In the genomic region with DNA sequence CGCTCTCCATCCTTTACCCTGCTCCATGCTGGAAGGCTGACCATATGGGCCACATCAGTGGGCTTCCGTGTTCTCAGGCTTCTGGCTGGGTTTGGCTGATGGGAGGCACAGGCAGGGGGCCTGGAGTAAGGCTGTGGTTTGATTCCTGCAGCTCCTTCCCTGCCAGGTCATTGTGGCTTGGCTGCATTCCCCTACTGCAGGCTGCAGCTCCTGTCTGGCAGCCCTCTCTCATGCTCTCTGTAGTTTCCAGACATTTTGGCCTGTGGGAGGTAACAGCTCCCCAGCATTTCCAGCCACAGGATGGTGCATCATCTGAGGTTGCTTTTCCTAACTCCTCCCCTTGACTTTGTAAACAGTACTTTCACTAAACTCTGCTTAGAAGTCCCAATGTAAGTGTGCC, we compare ENCODE assay signal across 14 cellular contexts.
DNase-seq lines count a peak whose midpoint lies in the region; ATAC-seq and TF ChIP-seq lines count a peak whose summit lies in the region.
"Had no signal": no experiment of that assay in that cellular context is flagged by ENCODE, and none has a peak within 500 bp of the region (broad histone marks: within the 10 kb centered on the region; RNA-seq: fewer than 3 reads in every experiment).

No MANE protein-coding gene starts in this region.

- peaks cover 3% of the 10 kb centered on the region for H3K27me3 Mint-ChIP-seq in activated CD8-positive, alpha-beta T cell treated with anti-CD3 and anti-CD28 coated beads for 36 hours

- 67 to 100% methylated on average over 1 to 2 of the region's 2 CpGs for WGBS in transverse colon (ENCODE audit: low coverage in 1 of 2), 2 donors

- H3K36me3 ChIP-seq in brain microvascular endothelial cell (replicated peaks): no peaks in the 10 kb centered on the region
- no peaks in the 10 kb centered on the region for H3K36me3 ChIP-seq in left lung
- no peaks in the 10 kb centered on the region for H3K36me3 ChIP-seq in transverse colon
- H3K36me3 ChIP-seq: thoracic aorta had no signal

- no peaks in the 10 kb centered on the region for H3K36me3 Mint-ChIP-seq in activated CD8-positive, alpha-beta T cell treated with anti-CD3 and anti-CD28 coated beads for 36 hours (ENCODE audit: low read depth)

- no peak overlapping the region for H3K4me3 Mint-ChIP-seq in activated CD8-positive, alpha-beta T cell treated with anti-CD3 and anti-CD28 coated beads for 36 hours
- H3K4me3 Mint-ChIP-seq: endodermal cell had no signal

- CTCF ChIA-PET in activated CD8-positive, alpha-beta T cell treated with anti-CD3 and anti-CD28 coated beads for 36 hours (lab: Charles Lee): no interaction called here

- no peak for TF ChIP-seq POLR2A in transverse colon (IDR thresholded peaks at IDR 0.05)

- peaks cover 3% of the 10 kb centered on the region for H3K27me3 ChIP-seq in brain microvascular endothelial cell (replicated peaks)
- no peaks in the 10 kb centered on the region for H3K27me3 ChIP-seq in left lung
- no peaks in the 10 kb centered on the region for H3K27me3 ChIP-seq in transverse colon

- no peak overlapping the region for H3K4me3 ChIP-seq in brain microvascular endothelial cell (ENCODE audit: low read depth, low read length)
- no peak overlapping the region for H3K4me3 ChIP-seq in left lung
- H3K4me3 ChIP-seq in transverse colon: no peak overlapping the region
- H3K4me3 ChIP-seq: thoracic aorta had no signal

- in situ Hi-C loops in KBM-7 (cut with MboI; ENCODE audit: low pct_unique_long_range_greater_than_20kb, low sequenced_read_pairs): no loop called here
- in situ Hi-C loops in brain microvascular endothelial cell (cut with HindIII; ENCODE audit: low pct_ligation_motif_present, low sequenced_read_pairs): no loop called here
- in situ Hi-C loops in transverse colon (cut with MboI; ENCODE audit: low pct_ligation_motif_present in 1 of 4, low pct_unique_long_range_greater_than_20kb in 1 of 4, low sequenced_read_pairs in 3 of 4): no loop called here

- TF ChIP-seq CTCF in brain microvascular endothelial cell (IDR thresholded peaks at IDR 0.05; ENCODE audit: low read depth, low read length, missing control alignments) (no peak), left lung (IDR thresholded peaks at IDR 0.05) (no peak), transverse colon (IDR thresholded peaks at IDR 0.05) (no peak)
- TF ChIP-seq CTCF in activated CD8-positive, alpha-beta T cell treated with anti-CD3 and anti-CD28 coated beads for 36 hours (IDR thresholded peaks at IDR 0.05): no peak

- DNase-seq in EH (ENCODE audit: low read depth) (peak; percentile 71), KBM-7 (peak; percentile 1), brain microvascular endothelial cell (peak; percentile 91), left lung (peak in 1 of 2 donors; percentile 60), transverse colon (no peak)
- DNase-seq in activated CD8-positive, alpha-beta T cell treated with anti-CD3 and anti-CD28 coated beads for 36 hours: no peak
- DNase-seq in stimulated activated naive CD4-positive, alpha-beta T cell (lab: John Stamatoyannopoulos, UW): no peak
- DNase-seq: Caco-2; endodermal cell; left colon; NCI-H82; stimulated activated CD4-positive, alpha-beta T cell treated with anti-CD3 and anti-CD28 coated beads, Interleukin-4, amount 100 ng/mL, for 4 hours had no signal

- no peaks in the 10 kb centered on the region for H3K4me1 ChIP-seq in left lung
- no peaks in the 10 kb centered on the region for H3K4me1 ChIP-seq in transverse colon
- H3K4me1 ChIP-seq: Caco-2 had no signal

- H3K27ac Mint-ChIP-seq in activated CD8-positive, alpha-beta T cell treated with anti-CD3 and anti-CD28 coated beads for 36 hours: no peak overlapping the region
- H3K27ac Mint-ChIP-seq: endodermal cell had no signal

- no peaks in the 10 kb centered on the region for H3K9me3 Mint-ChIP-seq in activated CD8-positive, alpha-beta T cell treated with anti-CD3 and anti-CD28 coated beads for 36 hours
- H3K9me3 Mint-ChIP-seq: endodermal cell had no signal

- H3K27ac ChIP-seq in brain microvascular endothelial cell (no peak overlapping the region), left lung (no peak overlapping the region), transverse colon (no peak overlapping the region)
- H3K27ac ChIP-seq: thoracic aorta had no signal

- H3K9me3 ChIP-seq in left lung (no peaks in the 10 kb centered on the region), transverse colon (no peaks in the 10 kb centered on the region)
- H3K9me3 ChIP-seq: Caco-2, thoracic aorta had no signal

- POLR2A ChIA-PET in activated CD8-positive, alpha-beta T cell treated with anti-CD3 and anti-CD28 coated beads for 36 hours (lab: Charles Lee): no interaction called here

- TF ChIP-seq EP300 in transverse colon (IDR thresholded peaks at IDR 0.05; ENCODE audit: low read depth): no peak

- peak; percentile 57 for ATAC-seq in left lung
- no peak for ATAC-seq in HG03460 (IDR thresholded peaks at IDR 0.05; ENCODE audit: unreplicated experiment)
- ATAC-seq in activated CD8-positive, alpha-beta T cell treated with anti-CD3 and anti-CD28 coated beads for 36 hours: no peak
- ATAC-seq: left colon had no signal

- H3K4me1 Mint-ChIP-seq in activated CD8-positive, alpha-beta T cell treated with anti-CD3 and anti-CD28 coated beads for 36 hours (ENCODE audit: low read depth): no peaks in the 10 kb centered on the region
- H3K4me1 Mint-ChIP-seq: endodermal cell had no signal

- intact Hi-C loops in left lung (cut with DNase I): no loop called here
- intact Hi-C loops in transverse colon (cut with DNase I; ENCODE audit: low total_unique reads): no loop called here
- intact Hi-C loops in activated CD8-positive, alpha-beta T cell treated with anti-CD3 and anti-CD28 coated beads for 36 hours (cut with micrococcal nuclease): no loop called here

Comparison
In these comparisons a context has a peak if more than half of its experiments do, and no peak if none do; other contexts are left out.
1. DNase-seq: peak in EH (single experiment), KBM-7 (single experiment) and brain microvascular endothelial cell (single experiment); none in transverse colon (single experiment), activated CD8-positive, alpha-beta T cell treated with anti-CD3 and anti-CD28 coated beads for 36 hours (single experiment) and stimulated activated naive CD4-positive, alpha-beta T cell (0 of 6).